12 cellular contexts compared by ENCODE assay signal in genomic region chr1:184485731-184486723, GRCh38.
DNase-seq lines count a peak whose midpoint lies in the region; ATAC-seq and TF ChIP-seq lines count a peak whose summit lies in the region.
"Had no signal": no experiment of that assay in that cellular context is flagged by ENCODE, and none has a peak within 500 bp of the region (broad histone marks: within the 10 kb centered on the region; RNA-seq: fewer than 3 reads in every experiment).

No MANE protein-coding gene starts in this region.

- H3K4me3 Mint-ChIP-seq in neural progenitor cell, result no peak overlapping the region
- H3K4me3 Mint-ChIP-seq in activated CD4-positive, alpha-beta memory T cell treated with anti-CD3 and anti-CD28 coated beads, Interleukin-2, amount 10 ng/mL, durations not matched to agents 7 days and 5 days, result no peak overlapping the region
- H3K4me3 Mint-ChIP-seq: IgD-negative memory B cell had no signal

- TF ChIP-seq EP300 in SK-N-SH (IDR thresholded peaks at IDR 0.05; ENCODE audit: borderline replicate concordance in 1 of 2, low read depth in 1 of 2, low read length in 1 of 2), result no peak

- H3K4me2 ChIP-seq in neural progenitor cell (no peak overlapping the region), SK-N-SH (no peak overlapping the region)

- H3K9ac ChIP-seq in neural progenitor cell (no peak overlapping the region), SK-N-SH (no peak overlapping the region)

- CTCF ChIA-PET in activated CD4-positive, alpha-beta memory T cell treated with anti-CD3 and anti-CD28 coated beads, Interleukin-2, amount 10 ng/mL, durations not matched to agents 7 days and 5 days (lab: Charles Lee), result no interaction called here
- CTCF ChIA-PET in SK-N-SH (lab: Yijun Ruan, JAX), result interaction anchor here (0.7 to 2.3 kb wide), 3 partner anchors 44 to 104 kb away, joined by 3 to 7 read pairs (median 4); no protein-coding TSS in a partner anchor

- no peaks in the 10 kb centered on the region for H3K9me2 ChIP-seq in SK-N-SH

- H3K36me3 Mint-ChIP-seq in neural progenitor cell, result peaks cover 7% of the 10 kb centered on the region
- H3K36me3 Mint-ChIP-seq in activated CD4-positive, alpha-beta memory T cell treated with anti-CD3 and anti-CD28 coated beads, Interleukin-2, amount 10 ng/mL, durations not matched to agents 7 days and 5 days (ENCODE audit: low read depth), result no peaks in the 10 kb centered on the region
- H3K36me3 Mint-ChIP-seq: activated naive CD4-positive, alpha-beta T cell treated with anti-CD3 and anti-CD28 coated beads, Interleukin-2, amount 50 U/mL, for 72 hours; IgD-negative memory B cell had no signal

- no peak overlapping the region for H3K27ac Mint-ChIP-seq in neural progenitor cell
- H3K27ac Mint-ChIP-seq in activated CD4-positive, alpha-beta memory T cell treated with anti-CD3 and anti-CD28 coated beads, Interleukin-2, amount 10 ng/mL, durations not matched to agents 7 days and 5 days, result no peak overlapping the region
- H3K27ac Mint-ChIP-seq: activated naive CD4-positive, alpha-beta T cell treated with anti-CD3 and anti-CD28 coated beads, Interleukin-2, amount 50 U/mL, for 72 hours; IgD-negative memory B cell had no signal

- WGBS in heart left ventricle, 4 donors, result 49 to 63% (median 58%) methylated on average over 9 of the region's 9 CpGs
- WGBS in SK-N-SH (ENCODE audit: low lambda C conversion rate), result 88% methylated on average over 9 of the region's 9 CpGs

- H3K4me3 ChIP-seq in heart left ventricle, result no peak overlapping the region
- H3K4me3 ChIP-seq in neural progenitor cell, result no peak overlapping the region
- H3K4me3 ChIP-seq in vagina, result no peak overlapping the region
- H3K4me3 ChIP-seq in SK-N-SH (ENCODE audit: low read depth in 2 of 2, low read length in 1 of 2), result no peak overlapping the region

- H2AFZ ChIP-seq in neural progenitor cell (replicated peaks), result no peak overlapping the region
- no peak overlapping the region for H2AFZ ChIP-seq in SK-N-SH (ENCODE audit: low read depth)

- POLR2A ChIA-PET in activated CD4-positive, alpha-beta memory T cell treated with anti-CD3 and anti-CD28 coated beads, Interleukin-2, amount 10 ng/mL, durations not matched to agents 7 days and 5 days (lab: Charles Lee), result no interaction called here
- POLR2A ChIA-PET in SK-N-SH (lab: Yijun Ruan, JAX), result no interaction called here

- no peaks in the 10 kb centered on the region for H3K27me3 Mint-ChIP-seq in neural progenitor cell (ENCODE audit: insufficient read depth, low read depth)
- H3K27me3 Mint-ChIP-seq in activated CD4-positive, alpha-beta memory T cell treated with anti-CD3 and anti-CD28 coated beads, Interleukin-2, amount 10 ng/mL, durations not matched to agents 7 days and 5 days, result no peaks in the 10 kb centered on the region

- no peak for TF ChIP-seq CTCF in heart left ventricle (IDR thresholded peaks at IDR 0.05)
- no peak for TF ChIP-seq CTCF in neural progenitor cell (IDR thresholded peaks at IDR 0.05)
- TF ChIP-seq CTCF in vagina (IDR thresholded peaks at IDR 0.05), result no peak
- no peak for TF ChIP-seq CTCF in SK-N-SH (IDR thresholded peaks at IDR 0.05)

- H3F3A ChIP-seq in neural progenitor cell (ENCODE audit: low read depth) (peaks cover 5% of the 10 kb centered on the region), SK-N-SH (replicated peaks; ENCODE audit: insufficient read depth) (peaks cover 14% of the 10 kb centered on the region)

- ATAC-seq in heart left ventricle (peak; percentile 59 to 72 (median 66)), left cardiac atrium (peak; percentile 50 to 68)
- ATAC-seq: activated naive CD4-positive, alpha-beta T cell treated with anti-CD3 and anti-CD28 coated beads, Interleukin-2, amount 50 U/mL, for 72 hours had no signal

- H3K36me3 ChIP-seq in heart left ventricle, result no peaks in the 10 kb centered on the region
- H3K36me3 ChIP-seq in neural progenitor cell, result no peaks in the 10 kb centered on the region
- H3K36me3 ChIP-seq in vagina, result no peaks in the 10 kb centered on the region
- no peaks in the 10 kb centered on the region for H3K36me3 ChIP-seq in SK-N-SH (replicated peaks in 1 of 2; ENCODE audit: control insufficient read depth in 1 of 2, insufficient read depth in 2 of 2, low read length in 1 of 2)

- DNase-seq in heart left ventricle (peak in 2 of 5 donors; percentile 34 to 42), cardiac septum (ENCODE audit: low spot score) (no peak), left cardiac atrium (no peak), neural progenitor cell (ENCODE audit: low spot score) (no peak), vagina (ENCODE audit: extremely low spot score in 2 of 2) (no peak), AG20443 (ENCODE audit: low spot score) (no peak), SK-N-SH (no peak)
- no peak for DNase-seq in activated CD4-positive, alpha-beta memory T cell treated with anti-CD3 and anti-CD28 coated beads, Interleukin-2, amount 10 ng/mL, durations not matched to agents 7 days and 5 days
- DNase-seq: foreskin melanocyte, NCI-H524 treated with DMSO at 0.1 percent for 48 hours had no signal

- H4K20me1 ChIP-seq in neural progenitor cell (ENCODE audit: low read depth) (peaks cover 32% of the 10 kb centered on the region), SK-N-SH (ENCODE audit: insufficient read depth) (no peaks in the 10 kb centered on the region)

- H3K4me1 Mint-ChIP-seq in neural progenitor cell, result peaks cover 20% of the 10 kb centered on the region
- peaks cover 2% of the 10 kb centered on the region for H3K4me1 Mint-ChIP-seq in activated CD4-positive, alpha-beta memory T cell treated with anti-CD3 and anti-CD28 coated beads, Interleukin-2, amount 10 ng/mL, durations not matched to agents 7 days and 5 days
- H3K4me1 Mint-ChIP-seq: IgD-negative memory B cell had no signal

- TF ChIP-seq POLR2A in heart left ventricle (IDR thresholded peaks at IDR 0.05), result no peak
- no peak for TF ChIP-seq POLR2A in vagina (IDR thresholded peaks at IDR 0.05)

- TF ChIP-seq RAD21 in SK-N-SH (IDR thresholded peaks at IDR 0.05; ENCODE audit: low read length), result no peak

- no peaks in the 10 kb centered on the region for H3K27me3 ChIP-seq in heart left ventricle
- H3K27me3 ChIP-seq in neural progenitor cell, result no peaks in the 10 kb centered on the region
- no peaks in the 10 kb centered on the region for H3K27me3 ChIP-seq in vagina
- no peaks in the 10 kb centered on the region for H3K27me3 ChIP-seq in SK-N-SH (ENCODE audit: insufficient read depth)

- H3K27ac ChIP-seq in heart left ventricle, result peak overlapping the region; percentile 43 to 75 (median 66)
- H3K27ac ChIP-seq in neural progenitor cell, result peak overlapping the region; percentile 61
- peak overlapping the region; percentile 86 for H3K27ac ChIP-seq in vagina
- peak overlapping the region in 1 of 2 experiments; percentile 63; a peak in 2 of 4 replicates for H3K27ac ChIP-seq in SK-N-SH (ENCODE audit: low read depth in 2 of 2, low read length in 1 of 2)

- intact Hi-C loops in heart left ventricle (cut with DNase I), result loop anchor here in 7 of 10 donors (5.0 to 10.0 kb wide), 6 partner anchors 69 to 411 kb away; no protein-coding TSS in a partner anchor
- intact Hi-C loops in cardiac septum (cut with DNase I), result loop anchor here (10.0 kb wide), 1 partner anchor 139 kb away; no protein-coding TSS in a partner anchor
- intact Hi-C loops in left cardiac atrium (cut with DNase I), result no loop called here
- intact Hi-C loops in vagina (cut with DNase I), result no loop called here

- no peaks in the 10 kb centered on the region for H3K9me3 Mint-ChIP-seq in neural progenitor cell
- no peaks in the 10 kb centered on the region for H3K9me3 Mint-ChIP-seq in activated CD4-positive, alpha-beta memory T cell treated with anti-CD3 and anti-CD28 coated beads, Interleukin-2, amount 10 ng/mL, durations not matched to agents 7 days and 5 days
- H3K9me3 Mint-ChIP-seq: activated naive CD4-positive, alpha-beta T cell treated with anti-CD3 and anti-CD28 coated beads, Interleukin-2, amount 50 U/mL, for 72 hours had no signal

- peaks cover 81% of the 10 kb centered on the region for H3K79me2 ChIP-seq in neural progenitor cell (ENCODE audit: low read depth)
- peaks cover 15% of the 10 kb centered on the region for H3K79me2 ChIP-seq in SK-N-SH (ENCODE audit: insufficient read depth)

- H3K9me3 ChIP-seq in heart left ventricle (no peaks in the 10 kb centered on the region), neural progenitor cell (ENCODE audit: low read depth) (no peaks in the 10 kb centered on the region), vagina (no peaks in the 10 kb centered on the region), SK-N-SH (no peaks in the 10 kb centered on the region)

- H3K4me1 ChIP-seq in heart left ventricle, result peaks cover 11 to 95% (median 80%) of the 10 kb centered on the region in 12 donors
- peaks cover 24% of the 10 kb centered on the region for H3K4me1 ChIP-seq in neural progenitor cell
- peaks cover 77% of the 10 kb centered on the region for H3K4me1 ChIP-seq in vagina
- peaks cover 26 to 48% of the 10 kb centered on the region in 2 experiments; a peak in 3 of 4 replicates for H3K4me1 ChIP-seq in SK-N-SH (ENCODE audit: control insufficient read depth in 1 of 2, insufficient read depth in 2 of 2, low read depth in 1 of 2, low read length in 1 of 2)

TF ChIP-seq in SK-N-SH, 30 proteins besides CTCF, POLR2A, EP300 and RAD21 (continues in another document):
- TF ChIP-seq IRF3 (IDR thresholded peaks at IDR 0.05; ENCODE audit: low read depth, low read length) (no peak), TEAD4 (IDR thresholded peaks at IDR 0.05; ENCODE audit: borderline replicate concordance, insufficient read depth) (no peak), JUND (IDR thresholded peaks at IDR 0.05) (no peak), EZH2phosphoT487 (IDR thresholded peaks at IDR 0.05; ENCODE audit: borderline replicate concordance, low read depth) (no peak)

Comparison
In these comparisons a context has a peak if more than half of its experiments do, and no peak if none do; other contexts are left out.
1. intact Hi-C loops: an anchor here in heart left ventricle (5.0 to 10.0 kb wide) and cardiac septum (10.0 kb wide); none called in left cardiac atrium and vagina.